Comparison of ENCODE assay signal across 23 cellular contexts in genomic region chr9:88580961-88581360, GRCh38. TPM values are rescaled to one million over a fixed set of nuclear protein-coding genes. Genes with fewer than 3 reads are reported as not detected.
"Had no signal": no experiment of that assay in that cellular context is flagged by ENCODE, and none has a peak within 500 bp of the region (broad histone marks: within the 10 kb centered on the region; RNA-seq: fewer than 3 reads in every experiment).

No MANE protein-coding gene starts in this region.

- H3K9ac ChIP-seq: KMS-11 had no signal

- H3K9me3 Mint-ChIP-seq: activated naive CD8-positive, alpha-beta T cell treated with anti-CD3 and anti-CD28 coated beads, Interleukin-2, amount 10 ng/mL, durations not matched to agents 7 days and 5 days; T-cell had no signal

- H3K36me3 ChIP-seq: adrenal gland, MG63, WERI-Rb-1 had no signal

- H3K4me2 ChIP-seq: KMS-11 had no signal

- H3K36me3 Mint-ChIP-seq: activated naive CD8-positive, alpha-beta T cell treated with anti-CD3 and anti-CD28 coated beads, Interleukin-2, amount 10 ng/mL, durations not matched to agents 7 days and 5 days; T-cell had no signal

- DNase-seq: activated CD4-positive, alpha-beta T cell treated with anti-CD3 and anti-CD28 coated beads for 36 hours; activated CD4-positive, alpha-beta T cell treated with anti-CD3 and anti-CD28 coated beads, Interleukin-2, amount 50 U/mL, for 1 hour; activated CD8-positive, alpha-beta memory T cell treated with anti-CD3 and anti-CD28 coated beads, Interleukin-2, amount 50 U/mL, for 48 hours; activated CD8-positive, alpha-beta T cell treated with anti-CD3 and anti-CD28 coated beads, Interleukin-2, amount 10 ng/mL, durations not matched to agents 7 days and 5 days; activated naive CD4-positive, alpha-beta T cell treated with anti-CD3 and anti-CD28 coated beads, Interleukin-2, amount 50 U/mL, for 16 hours; activated naive CD8-positive, alpha-beta T cell treated with anti-CD3 and anti-CD28 coated beads, Interleukin-2, amount 10 ng/mL, durations not matched to agents 7 days and 5 days; activated T-cell treated with anti-CD3 and anti-CD28 coated beads, Interleukin-2, amount 50 U/mL, for 1 hour; aorta; body of pancreas; central memory CD4-positive, alpha-beta T cell; MG63; NCI-H1092 treated with DMSO at 0.1 percent for 48 hours; NCI-H1417 treated with DMSO at 0.1 percent for 48 hours; NCI-H1694; NCI-H2029 treated with DMSO at 0.1 percent for 48 hours; NCI-H524; SIG-M5; T-cell; WERI-Rb-1 had no signal

- H3K27ac ChIP-seq: adrenal gland, body of pancreas, KMS-11, WERI-Rb-1 had no signal

- H3K27me3 ChIP-seq: adrenal gland, body of pancreas, MG63 had no signal

- H3K9me3 ChIP-seq: adrenal gland, body of pancreas, MG63 had no signal

- H3K4me3 Mint-ChIP-seq: activated CD4-positive, alpha-beta T cell treated with anti-CD3 and anti-CD28 coated beads for 36 hours; activated CD8-positive, alpha-beta T cell treated with anti-CD3 and anti-CD28 coated beads, Interleukin-2, amount 10 ng/mL, durations not matched to agents 7 days and 5 days; activated naive CD8-positive, alpha-beta T cell treated with anti-CD3 and anti-CD28 coated beads, Interleukin-2, amount 10 ng/mL, durations not matched to agents 7 days and 5 days; T-cell had no signal

- H3K4me3 ChIP-seq: adrenal gland, body of pancreas, MG63 had no signal

- H3K27ac Mint-ChIP-seq: activated CD4-positive, alpha-beta T cell treated with anti-CD3 and anti-CD28 coated beads for 36 hours; activated CD8-positive, alpha-beta T cell treated with anti-CD3 and anti-CD28 coated beads, Interleukin-2, amount 10 ng/mL, durations not matched to agents 7 days and 5 days; activated naive CD8-positive, alpha-beta T cell treated with anti-CD3 and anti-CD28 coated beads, Interleukin-2, amount 10 ng/mL, durations not matched to agents 7 days and 5 days; T-cell had no signal

RNA-seq across cellular contexts. Expression of gene NXNL2, which starts 46.0 kb away (rescaled TPM):
- total RNA-seq: activated CD4-positive, alpha-beta T cell treated with anti-CD3 and anti-CD28 coated beads for 36 hours; activated CD8-positive, alpha-beta T cell treated with anti-CD3 and anti-CD28 coated beads, Interleukin-2, amount 10 ng/mL, durations not matched to agents 7 days and 5 days; activated naive CD8-positive, alpha-beta T cell treated with anti-CD3 and anti-CD28 coated beads, Interleukin-2, amount 10 ng/mL, durations not matched to agents 7 days and 5 days; bronchial epithelial cell; T-cell; T-helper 2 cell treated with Interferon-gamma antibody and Interleukin-4, amounts not matched to agents 100 ng/mL and 5 ng/mL, for 36 hours had no signal
